12 cellular contexts compared by ENCODE assay signal in genomic region chr6:80543598-80544181, GRCh38.
DNase-seq lines count a peak whose midpoint lies in the region; ATAC-seq and TF ChIP-seq lines count a peak whose summit lies in the region.
"Had no signal": no experiment of that assay in that cellular context is flagged by ENCODE, and none has a peak within 500 bp of the region (broad histone marks: within the 10 kb centered on the region; RNA-seq: fewer than 3 reads in every experiment).

No MANE protein-coding gene starts in this region.

- H3K4me1 ChIP-seq in esophagus squamous epithelium, result peaks cover 0 to 9% (median 0%) of the 10 kb centered on the region in 3 donors

- H3K9me3 ChIP-seq in esophagus squamous epithelium, result no peaks in the 10 kb centered on the region

- no peak overlapping the region for H3K27ac Mint-ChIP-seq in immature natural killer cell

- no peak overlapping the region for H3K4me3 ChIP-seq in esophagus squamous epithelium
- H3K4me3 ChIP-seq: PC-9 had no signal

- no peak overlapping the region for H3K4me3 Mint-ChIP-seq in immature natural killer cell
- H3K4me3 Mint-ChIP-seq: activated naive CD4-positive, alpha-beta T cell treated with anti-CD3 and anti-CD28 coated beads, Interleukin-2, amount 50 U/mL, for 24 hours had no signal

- TF ChIP-seq POLR2A in esophagus squamous epithelium (IDR thresholded peaks at IDR 0.05), result no peak

- 84 to 88% methylated on average over 9 of the region's 9 CpGs for WGBS in esophagus squamous epithelium, 2 donors

- H3K4me1 Mint-ChIP-seq in immature natural killer cell, result no peaks in the 10 kb centered on the region
- H3K4me1 Mint-ChIP-seq: activated naive CD4-positive, alpha-beta T cell treated with anti-CD3 and anti-CD28 coated beads, Interleukin-2, amount 50 U/mL, for 24 hours had no signal

- no peaks in the 10 kb centered on the region for H3K36me3 Mint-ChIP-seq in immature natural killer cell
- H3K36me3 Mint-ChIP-seq: activated naive CD4-positive, alpha-beta T cell treated with anti-CD3 and anti-CD28 coated beads, Interleukin-2, amount 50 U/mL, for 24 hours had no signal

- H3K27me3 Mint-ChIP-seq in immature natural killer cell (ENCODE audit: low read depth in 3 of 3), result peaks cover 0 to 5% (median 0%) of the 10 kb centered on the region in 3 donors

- no peaks in the 10 kb centered on the region for H3K27me3 ChIP-seq in esophagus squamous epithelium

- peaks cover 0 to 11% (median 3%) of the 10 kb centered on the region in 6 donors for H3K9me3 Mint-ChIP-seq in immature natural killer cell
- H3K9me3 Mint-ChIP-seq: activated naive CD4-positive, alpha-beta T cell treated with anti-CD3 and anti-CD28 coated beads, Interleukin-2, amount 50 U/mL, for 24 hours had no signal

- intact Hi-C loops in esophagus squamous epithelium (cut with DNase I), result no loop called here

- no peak overlapping the region for H3K27ac ChIP-seq in esophagus squamous epithelium
- H3K27ac ChIP-seq: C4-2B, PC-9 had no signal

- ATAC-seq in HG03432 (IDR thresholded peaks at IDR 0.05; ENCODE audit: unreplicated experiment), result peak; percentile 34

- TF ChIP-seq CTCF in esophagus squamous epithelium (IDR thresholded peaks at IDR 0.05), result no peak

- H3K36me3 ChIP-seq in esophagus squamous epithelium, result no peaks in the 10 kb centered on the region

- peak; percentile 69 for DNase-seq in Daoy (ENCODE audit: low read depth)
- DNase-seq in amniotic stem cell (lab: John Stamatoyannopoulos, UW), result peak; percentile 36
- DNase-seq in islet precursor cell, result peak; percentile 64
- no peak for DNase-seq in esophagus squamous epithelium (lab: John Stamatoyannopoulos, UW)
- no peak for DNase-seq in NCI-H2227 (lab: John Stamatoyannopoulos, UW; ENCODE audit: unreplicated experiment)
- no peak for DNase-seq in immature natural killer cell
- no peak for DNase-seq in activated CD8-positive, alpha-beta memory T cell treated with anti-CD3 and anti-CD28 coated beads, Interleukin-2, amount 50 U/mL, for 4 hours
- DNase-seq: NCI-H1048, PC-9 had no signal

Comparison
In these comparisons a context has a peak if more than half of its experiments do, and no peak if none do; other contexts are left out.
1. DNase-seq: peak in Daoy (single experiment), amniotic stem cell (single experiment) and islet precursor cell (single experiment); none in esophagus squamous epithelium (single experiment), NCI-H2227 (single experiment), immature natural killer cell (0 of 3) and activated CD8-positive, alpha-beta memory T cell treated with anti-CD3 and anti-CD28 coated beads, Interleukin-2, amount 50 U/mL, for 4 hours (single experiment).